ENCODE assay signal across 21 cellular contexts in genomic region chr14:61063461-61063860, GRCh38.
"Had no signal": no experiment of that assay in that cellular context is flagged by ENCODE, and none has a peak within 500 bp of the region (broad histone marks: within the 10 kb centered on the region; RNA-seq: fewer than 3 reads in every experiment).

No MANE protein-coding gene starts in this region.

- H3K9me3 ChIP-seq: esophagus squamous epithelium, gastrocnemius medialis, heart right ventricle, left lung, lower lobe of right lung, mucosa of descending colon had no signal

- H3K27me3 ChIP-seq: dorsolateral prefrontal cortex, esophagus squamous epithelium, gastrocnemius medialis, heart right ventricle, left lung had no signal

- H3K4me1 ChIP-seq: esophagus squamous epithelium, heart right ventricle, left lung, lower lobe of right lung had no signal

- H3K4me3 ChIP-seq: coronary artery, dorsolateral prefrontal cortex, esophagus squamous epithelium, gastrocnemius medialis, heart right ventricle, left lung, lower lobe of right lung, mucosa of descending colon had no signal

- H3K27ac ChIP-seq: coronary artery, dorsolateral prefrontal cortex, epithelial cell of prostate, esophagus squamous epithelium, gastrocnemius medialis, heart right ventricle, left lung, lower lobe of right lung had no signal

- ATAC-seq: effector memory CD8-positive, alpha-beta T cell; esophagus mucosa; gastrocnemius medialis; heart right ventricle; left cardiac atrium; left lung; left ventricle myocardium superior; lower lobe of right lung; mucosa of descending colon had no signal

- DNase-seq: dorsolateral prefrontal cortex; effector CD8-positive, alpha-beta T cell; effector memory CD8-positive, alpha-beta T cell; endodermal cell; esophagus squamous epithelium; foreskin fibroblast; foreskin melanocyte; gastrocnemius medialis; head of caudate nucleus; heart right ventricle; hippocampal formation; left cardiac atrium; left lung; left ventricle myocardium superior; lower lobe of right lung; mesenchymal stem cell; mucosa of descending colon; naive B cell had no signal

- H3K36me3 ChIP-seq: esophagus squamous epithelium, gastrocnemius medialis, left lung, lower lobe of right lung had no signal
